Comparison of ENCODE assay signal across 17 cellular contexts in genomic region chr1:151210830-151211229, GRCh38. TPM values are rescaled to one million over a fixed set of nuclear protein-coding genes. Genes with fewer than 3 reads are reported as not detected.
DNase-seq lines count a peak whose midpoint lies in the region; ATAC-seq and TF ChIP-seq lines count a peak whose summit lies in the region.
"Had no signal": no experiment of that assay in that cellular context is flagged by ENCODE, and none has a peak within 500 bp of the region (broad histone marks: within the 10 kb centered on the region; RNA-seq: fewer than 3 reads in every experiment).

No MANE protein-coding gene starts in this region.

- H3K27ac ChIP-seq in smooth muscle cell (ENCODE audit: low read depth): peak overlapping the region; percentile 60
- H3K27ac ChIP-seq in CD8-positive, alpha-beta memory T cell (ENCODE audit: low read depth, low read length): no peak overlapping the region
- H3K27ac ChIP-seq: heart right ventricle, pancreas, SJSA1 had no signal

- intact Hi-C loops in dendritic cell treated with granulocyte-macrophage colony-stimulating factor and Interleukin-4, amounts not matched to agents 40 ng/mL and 50 ng/mL, for 4 days (cut with micrococcal nuclease): no loop called here

- H3K9me3 ChIP-seq in smooth muscle cell (replicated peaks; ENCODE audit: low read depth): no peaks in the 10 kb centered on the region
- no peaks in the 10 kb centered on the region for H3K9me3 ChIP-seq in CD8-positive, alpha-beta memory T cell (ENCODE audit: low read length)
- H3K9me3 ChIP-seq: heart right ventricle, mucosa of descending colon, pancreas, SJSA1 had no signal

- no peaks in the 10 kb centered on the region for H3F3A ChIP-seq in smooth muscle cell (ENCODE audit: low read depth)

- peaks cover 3% of the 10 kb centered on the region for H3K4me1 ChIP-seq in smooth muscle cell (ENCODE audit: low read depth)
- H3K4me1 ChIP-seq in CD8-positive, alpha-beta memory T cell (ENCODE audit: insufficient read depth, low read length): peaks cover 4% of the 10 kb centered on the region
- H3K4me1 ChIP-seq: pancreas, SJSA1 had no signal

- no peak overlapping the region for H3K4me3 ChIP-seq in smooth muscle cell
- H3K4me3 ChIP-seq in CD8-positive, alpha-beta memory T cell (ENCODE audit: low read length): no peak overlapping the region
- H3K4me3 ChIP-seq: heart right ventricle, mucosa of descending colon, pancreas, SJSA1 had no signal

- H3K27me3 ChIP-seq in smooth muscle cell (ENCODE audit: low read depth): no peaks in the 10 kb centered on the region
- no peaks in the 10 kb centered on the region for H3K27me3 ChIP-seq in CD8-positive, alpha-beta memory T cell (ENCODE audit: insufficient read depth, low read length, poor library complexity, severe bottlenecking)
- H3K27me3 ChIP-seq: heart right ventricle, pancreas, SJSA1 had no signal

- H3K27ac Mint-ChIP-seq in activated T-cell treated with anti-CD3 and anti-CD28 coated beads, Interleukin-2, amount 50 U/mL, for 24 hours: peak overlapping the region; percentile 8
- H3K27ac Mint-ChIP-seq in dendritic cell treated with granulocyte-macrophage colony-stimulating factor and Interleukin-4, amounts not matched to agents 40 ng/mL and 50 ng/mL, for 4 days: peak overlapping the region; percentile 54
- peak overlapping the region in 2 of 8 donors; percentile 29 to 45 for H3K27ac Mint-ChIP-seq in CD8-positive, alpha-beta memory T cell
- H3K27ac Mint-ChIP-seq: activated B cell treated with CpG ODN at 0.5 μM for 24 hours had no signal

- H3K36me3 ChIP-seq in smooth muscle cell (ENCODE audit: low read depth): peaks cover 6% of the 10 kb centered on the region
- H3K36me3 ChIP-seq in CD8-positive, alpha-beta memory T cell (ENCODE audit: insufficient read depth, low read length): peaks cover 3% of the 10 kb centered on the region

- no peak overlapping the region for H3K4me2 ChIP-seq in smooth muscle cell

- DNase-seq in activated T-cell treated with anti-CD3 and anti-CD28 coated beads, Interleukin-2, amount 50 U/mL, for 24 hours: no peak
- no peak for DNase-seq in activated T-cell treated with anti-CD3 and anti-CD28 coated beads, Interleukin-2, amount 50 U/mL, for 4 hours
- DNase-seq in RKO (ENCODE audit: low spot score): peak; percentile 38
- no peak for DNase-seq in smooth muscle cell (lab: John Stamatoyannopoulos, UW; ENCODE audit: unreplicated experiment)
- no peak for DNase-seq in SW 1271 (lab: John Stamatoyannopoulos, UW)
- no peak for DNase-seq in CD8-positive, alpha-beta memory T cell
- DNase-seq: activated B cell treated with CpG ODN at 0.5 μM for 24 hours; heart right ventricle; mucosa of descending colon; pancreas; stimulated activated CD4-positive, alpha-beta T cell treated with anti-CD3 and anti-CD28 coated beads, Interleukin-12 subunit alpha, Interleukin-12 subunit beta, amount 100 ng/mL, for 4 hours had no signal

- H3K9ac ChIP-seq in smooth muscle cell (ENCODE audit: low read depth): no peak overlapping the region

- peaks cover 83% of the 10 kb centered on the region for H3K36me3 Mint-ChIP-seq in activated T-cell treated with anti-CD3 and anti-CD28 coated beads, Interleukin-2, amount 50 U/mL, for 24 hours (ENCODE audit: low read depth)
- H3K36me3 Mint-ChIP-seq in activated T-cell treated with anti-CD3 and anti-CD28 coated beads, Interleukin-2, amount 50 U/mL, for 4 hours (ENCODE audit: insufficient read depth): peaks cover 16% of the 10 kb centered on the region
- peaks cover 92% of the 10 kb centered on the region for H3K36me3 Mint-ChIP-seq in dendritic cell treated with granulocyte-macrophage colony-stimulating factor and Interleukin-4, amounts not matched to agents 40 ng/mL and 50 ng/mL, for 4 days (ENCODE audit: low read depth)
- H3K36me3 Mint-ChIP-seq in CD8-positive, alpha-beta memory T cell: peaks cover 0 to 56% (median 4%) of the 10 kb centered on the region in 3 donors

- H2AFZ ChIP-seq in smooth muscle cell (ENCODE audit: low read depth): no peak overlapping the region

- no peaks in the 10 kb centered on the region for H3K9me3 Mint-ChIP-seq in activated T-cell treated with anti-CD3 and anti-CD28 coated beads, Interleukin-2, amount 50 U/mL, for 24 hours
- H3K9me3 Mint-ChIP-seq in activated T-cell treated with anti-CD3 and anti-CD28 coated beads, Interleukin-2, amount 50 U/mL, for 4 hours: no peaks in the 10 kb centered on the region
- H3K9me3 Mint-ChIP-seq in dendritic cell treated with granulocyte-macrophage colony-stimulating factor and Interleukin-4, amounts not matched to agents 40 ng/mL and 50 ng/mL, for 4 days: no peaks in the 10 kb centered on the region
- no peaks in the 10 kb centered on the region for H3K9me3 Mint-ChIP-seq in CD8-positive, alpha-beta memory T cell
- H3K9me3 Mint-ChIP-seq: activated B cell treated with CpG ODN at 0.5 μM for 24 hours, brain had no signal

- ATAC-seq in activated T-cell treated with anti-CD3 and anti-CD28 coated beads, Interleukin-2, amount 50 U/mL, for 4 hours: no peak
- ATAC-seq in GM19035 (IDR thresholded peaks at IDR 0.05; ENCODE audit: unreplicated experiment): no peak
- ATAC-seq: heart right ventricle, mucosa of descending colon, pancreas had no signal

- H3K27me3 Mint-ChIP-seq in activated T-cell treated with anti-CD3 and anti-CD28 coated beads, Interleukin-2, amount 50 U/mL, for 24 hours: no peaks in the 10 kb centered on the region
- no peaks in the 10 kb centered on the region for H3K27me3 Mint-ChIP-seq in activated T-cell treated with anti-CD3 and anti-CD28 coated beads, Interleukin-2, amount 50 U/mL, for 4 hours (ENCODE audit: low read depth)
- no peaks in the 10 kb centered on the region for H3K27me3 Mint-ChIP-seq in dendritic cell treated with granulocyte-macrophage colony-stimulating factor and Interleukin-4, amounts not matched to agents 40 ng/mL and 50 ng/mL, for 4 days
- no peaks in the 10 kb centered on the region for H3K27me3 Mint-ChIP-seq in CD8-positive, alpha-beta memory T cell
- H3K27me3 Mint-ChIP-seq: activated B cell treated with CpG ODN at 0.5 μM for 24 hours, brain had no signal

- WGBS in smooth muscle cell (ENCODE audit: low lambda C conversion rate): 93% methylated on average over 1 of the region's 1 CpG

- H3K4me1 Mint-ChIP-seq in activated T-cell treated with anti-CD3 and anti-CD28 coated beads, Interleukin-2, amount 50 U/mL, for 24 hours (ENCODE audit: low read depth): peaks cover 31% of the 10 kb centered on the region
- peaks cover 28% of the 10 kb centered on the region for H3K4me1 Mint-ChIP-seq in activated T-cell treated with anti-CD3 and anti-CD28 coated beads, Interleukin-2, amount 50 U/mL, for 4 hours (ENCODE audit: low read depth)
- peaks cover 20% of the 10 kb centered on the region for H3K4me1 Mint-ChIP-seq in dendritic cell treated with granulocyte-macrophage colony-stimulating factor and Interleukin-4, amounts not matched to agents 40 ng/mL and 50 ng/mL, for 4 days (ENCODE audit: low read depth)
- peaks cover 23 to 33% (median 26%) of the 10 kb centered on the region in 3 donors for H3K4me1 Mint-ChIP-seq in CD8-positive, alpha-beta memory T cell

- CTCF ChIA-PET in CD8-positive, alpha-beta memory T cell (lab: Charles Lee): no interaction called here

- H4K20me1 ChIP-seq in smooth muscle cell (ENCODE audit: low read depth): peaks cover 100% of the 10 kb centered on the region

- POLR2A ChIA-PET in CD8-positive, alpha-beta memory T cell (lab: Charles Lee): no interaction called here

- TF ChIP-seq CTCF in smooth muscle cell (IDR thresholded peaks at IDR 0.05; ENCODE audit: borderline replicate concordance, insufficient read depth, poor library complexity, severe bottlenecking): no peak

- H3K4me3 Mint-ChIP-seq in activated T-cell treated with anti-CD3 and anti-CD28 coated beads, Interleukin-2, amount 50 U/mL, for 24 hours: no peak overlapping the region
- H3K4me3 Mint-ChIP-seq in activated T-cell treated with anti-CD3 and anti-CD28 coated beads, Interleukin-2, amount 50 U/mL, for 4 hours: no peak overlapping the region
- H3K4me3 Mint-ChIP-seq in dendritic cell treated with granulocyte-macrophage colony-stimulating factor and Interleukin-4, amounts not matched to agents 40 ng/mL and 50 ng/mL, for 4 days: no peak overlapping the region
- H3K4me3 Mint-ChIP-seq in CD8-positive, alpha-beta memory T cell: no peak overlapping the region
- H3K4me3 Mint-ChIP-seq: activated B cell treated with CpG ODN at 0.5 μM for 24 hours, brain had no signal

- peaks cover 99% of the 10 kb centered on the region for H3K79me2 ChIP-seq in smooth muscle cell (ENCODE audit: low read depth)

RNA-seq across cellular contexts. Expression of gene PIP5K1A, which starts 12.5 kb away (rescaled TPM):
- total RNA-seq in activated T-cell treated with anti-CD3 and anti-CD28 coated beads, Interleukin-2, amount 50 U/mL, for 4 hours: 100 to 1,000 TPM in 2 of 3 donors, 10 to 100 TPM in 1; 98.5 to 110 (median 100) TPM
- total RNA-seq in smooth muscle cell: 54.6 and 78.2 TPM in 2 replicates
- 24.1 and 25.8 TPM in 2 replicates for polyA plus RNA-seq in smooth muscle cell
- total RNA-seq in CD8-positive, alpha-beta memory T cell: 10 to 100 TPM; 76.7 to 77.0 TPM
- 13.0 TPM for polyA plus RNA-seq in CD8-positive, alpha-beta memory T cell

RNA-seq across cellular contexts. Expression of gene VPS72, which starts 20.8 kb away (rescaled TPM):
- 10 to 100 TPM; 72.5 to 81.9 (median 78.1) TPM for total RNA-seq in activated T-cell treated with anti-CD3 and anti-CD28 coated beads, Interleukin-2, amount 50 U/mL, for 4 hours
- 35.0 and 44.9 TPM in 2 replicates for total RNA-seq in smooth muscle cell
- 57.9 and 74.1 TPM in 2 replicates for polyA plus RNA-seq in smooth muscle cell
- total RNA-seq in CD8-positive, alpha-beta memory T cell: 10 to 100 TPM; 84.4 to 85.4 TPM
- 68.3 TPM for polyA plus RNA-seq in CD8-positive, alpha-beta memory T cell

RNA-seq across cellular contexts. Expression of gene TMOD4, which starts 35.0 kb away (rescaled TPM):
- total RNA-seq in activated T-cell treated with anti-CD3 and anti-CD28 coated beads, Interleukin-2, amount 50 U/mL, for 4 hours: 1 to 10 TPM in 2 of 3 donors, under 1 TPM in 1; 0.52 to 2.9 (median 2.3) TPM
- not detected in 2 replicates for total RNA-seq in smooth muscle cell
- polyA plus RNA-seq in smooth muscle cell: 0.37 TPM in 1 of 2 replicates, not detected in the other
- total RNA-seq in CD8-positive, alpha-beta memory T cell: 1 to 10 TPM; 2.4 to 3.7 TPM
- 1.0 TPM for polyA plus RNA-seq in CD8-positive, alpha-beta memory T cell
- total RNA-seq: kidney epithelial cell, subcutaneous adipose tissue had no signal
- polyA plus RNA-seq: pancreas had no signal

RNA-seq across cellular contexts. Expression of gene PSMD4, which starts 43.7 kb away (rescaled TPM):
- 100 to 1,000 TPM; 336 to 368 (median 350) TPM for total RNA-seq in activated T-cell treated with anti-CD3 and anti-CD28 coated beads, Interleukin-2, amount 50 U/mL, for 4 hours
- 97.2 and 109 TPM in 2 replicates for total RNA-seq in smooth muscle cell
- polyA plus RNA-seq in smooth muscle cell: 192 and 198 TPM in 2 replicates
- total RNA-seq in CD8-positive, alpha-beta memory T cell: 100 to 1,000 TPM; 250 to 256 TPM
- 239 TPM for polyA plus RNA-seq in CD8-positive, alpha-beta memory T cell

RNA-seq across cellular contexts. Expression of gene SCNM1, which starts 44.9 kb away (rescaled TPM):
- total RNA-seq in activated T-cell treated with anti-CD3 and anti-CD28 coated beads, Interleukin-2, amount 50 U/mL, for 4 hours: 10 to 100 TPM; 92.8 to 95.0 (median 93.3) TPM
- 49.7 and 58.6 TPM in 2 replicates for total RNA-seq in smooth muscle cell
- polyA plus RNA-seq in smooth muscle cell: 94.8 and 105 TPM in 2 replicates
- total RNA-seq in CD8-positive, alpha-beta memory T cell: 10 to 100 TPM; 86.3 to 90.9 TPM
- 58.4 TPM for polyA plus RNA-seq in CD8-positive, alpha-beta memory T cell
